In the genomic region with DNA sequence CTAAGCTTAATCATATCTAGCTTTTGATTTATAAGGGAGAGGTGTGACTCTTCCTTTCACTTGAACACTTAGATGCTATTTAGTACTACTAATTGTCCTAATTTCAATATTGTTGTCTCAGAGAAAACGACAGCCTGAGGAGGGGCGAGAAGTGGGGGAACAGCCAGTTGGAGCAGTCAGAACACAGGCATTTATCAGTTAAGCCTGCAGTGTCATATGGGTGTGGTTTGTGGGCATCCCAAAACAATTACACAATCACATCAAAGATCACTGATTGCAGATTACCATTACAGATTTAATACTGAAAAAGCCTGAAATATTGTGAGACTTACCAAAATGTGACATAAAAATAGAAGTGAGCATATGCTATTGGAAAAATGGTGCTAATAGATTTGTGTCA, we compare ENCODE assay signal across 30 cellular contexts.
"Had no signal": no experiment of that assay in that cellular context is flagged by ENCODE, and none has a peak within 500 bp of the region (broad histone marks: within the 10 kb centered on the region; RNA-seq: fewer than 3 reads in every experiment).

No MANE protein-coding gene starts in this region.

- H3K27me3 ChIP-seq: brain microvascular endothelial cell, sigmoid colon, stomach, thyroid gland, upper lobe of left lung, vagina had no signal

- H3K9ac ChIP-seq: parathyroid adenoma had no signal

- DNase-seq: activated CD4-positive, alpha-beta memory T cell treated with anti-CD3 and anti-CD28 coated beads for 36 hours; activated CD4-positive, alpha-beta T cell treated with anti-CD3 and anti-CD28 coated beads, Interleukin-2, amount 10 ng/mL, durations not matched to agents 24 days and 14 days; activated CD8-positive, alpha-beta memory T cell treated with anti-CD3 and anti-CD28 coated beads, Interleukin-2, amount 50 U/mL, for 4 hours; activated gamma-delta T cell; activated naive CD4-positive, alpha-beta T cell treated with anti-CD3 and anti-CD28 coated beads, Interleukin-2, amount 10 ng/mL, durations not matched to agents 7 days and 5 days; activated naive CD8-positive, alpha-beta T cell treated with anti-CD3 and anti-CD28 coated beads, Interleukin-2, amount 10 ng/mL, durations not matched to agents 7 days and 5 days; activated T-cell treated with anti-CD3 and anti-CD28 coated beads, Interleukin-2, amount 50 U/mL, for 1 hour; amniotic stem cell; brain microvascular endothelial cell; foreskin melanocyte; islet precursor cell; left ventricle myocardium inferior; mesendoderm; occipital lobe; psoas muscle; sigmoid colon; stimulated activated CD4-positive, alpha-beta T cell treated with anti-CD3 and anti-CD28 coated beads, Interleukin-1b, Interleukin-23, amount 100 ng/mL, for 48 hours; stimulated activated CD4-positive, alpha-beta T cell treated with anti-CD3 and anti-CD28 coated beads, Interleukin-4, amount 100 ng/mL, for 4 hours; stimulated activated CD8-positive, alpha-beta memory T cell treated with anti-CD3 and anti-CD28 coated beads, Interleukin-4, amount 100 ng/mL, for 48 hours; stimulated activated naive B cell treated with anti-CD40 and anti-IgM and Interleukin-4, amounts not matched to agents 10 μg/mL and 1 μg/mL and 100 μg/mL, for 72 hours; stomach; thyroid gland; upper lobe of left lung had no signal

- H3K4me3 ChIP-seq: coronary artery, left ventricle myocardium inferior, lung, psoas muscle, sigmoid colon, smooth muscle cell, stomach, thyroid gland, upper lobe of left lung, vagina had no signal

- H3K9me3 ChIP-seq: sigmoid colon, thyroid gland, vagina had no signal

- H3K27me3 Mint-ChIP-seq: activated CD4-positive, alpha-beta memory T cell treated with anti-CD3 and anti-CD28 coated beads for 36 hours; activated CD4-positive, alpha-beta T cell treated with anti-CD3 and anti-CD28 coated beads, Interleukin-2, amount 10 ng/mL, durations not matched to agents 24 days and 14 days; activated naive CD4-positive, alpha-beta T cell treated with anti-CD3 and anti-CD28 coated beads, Interleukin-2, amount 10 ng/mL, durations not matched to agents 7 days and 5 days; activated naive CD8-positive, alpha-beta T cell treated with anti-CD3 and anti-CD28 coated beads, Interleukin-2, amount 10 ng/mL, durations not matched to agents 7 days and 5 days; stimulated activated naive B cell treated with anti-CD40 and anti-IgM and Interleukin-4, amounts not matched to agents 10 μg/mL and 1 μg/mL and 100 μg/mL, for 72 hours had no signal

- H3K27ac ChIP-seq: brain microvascular endothelial cell, coronary artery, left ventricle myocardium inferior, parathyroid adenoma, psoas muscle, sigmoid colon, stomach, thyroid gland, upper lobe of left lung, vagina, VCaP had no signal

- H3K4me3 Mint-ChIP-seq: activated CD4-positive, alpha-beta memory T cell treated with anti-CD3 and anti-CD28 coated beads for 36 hours; activated CD4-positive, alpha-beta T cell treated with anti-CD3 and anti-CD28 coated beads, Interleukin-2, amount 10 ng/mL, durations not matched to agents 24 days and 14 days; activated naive CD4-positive, alpha-beta T cell treated with anti-CD3 and anti-CD28 coated beads, Interleukin-2, amount 10 ng/mL, durations not matched to agents 7 days and 5 days; activated naive CD8-positive, alpha-beta T cell treated with anti-CD3 and anti-CD28 coated beads, Interleukin-2, amount 10 ng/mL, durations not matched to agents 7 days and 5 days; stimulated activated naive B cell treated with anti-CD40 and anti-IgM and Interleukin-4, amounts not matched to agents 10 μg/mL and 1 μg/mL and 100 μg/mL, for 72 hours had no signal

- H3K36me3 ChIP-seq: brain microvascular endothelial cell, sigmoid colon, thyroid gland, upper lobe of left lung, vagina had no signal

- ATAC-seq: esophagus mucosa; psoas muscle; stimulated activated naive B cell treated with anti-CD40 and anti-IgM and Interleukin-4, amounts not matched to agents 10 μg/mL and 1 μg/mL and 100 μg/mL, for 72 hours had no signal

- H3K27ac Mint-ChIP-seq: activated CD4-positive, alpha-beta memory T cell treated with anti-CD3 and anti-CD28 coated beads for 36 hours; activated CD4-positive, alpha-beta T cell treated with anti-CD3 and anti-CD28 coated beads, Interleukin-2, amount 10 ng/mL, durations not matched to agents 24 days and 14 days; activated naive CD4-positive, alpha-beta T cell treated with anti-CD3 and anti-CD28 coated beads, Interleukin-2, amount 10 ng/mL, durations not matched to agents 7 days and 5 days; activated naive CD8-positive, alpha-beta T cell treated with anti-CD3 and anti-CD28 coated beads, Interleukin-2, amount 10 ng/mL, durations not matched to agents 7 days and 5 days; stimulated activated naive B cell treated with anti-CD40 and anti-IgM and Interleukin-4, amounts not matched to agents 10 μg/mL and 1 μg/mL and 100 μg/mL, for 72 hours had no signal
